Comparison of ENCODE assay signal across 8 cellular contexts in the genomic region with DNA sequence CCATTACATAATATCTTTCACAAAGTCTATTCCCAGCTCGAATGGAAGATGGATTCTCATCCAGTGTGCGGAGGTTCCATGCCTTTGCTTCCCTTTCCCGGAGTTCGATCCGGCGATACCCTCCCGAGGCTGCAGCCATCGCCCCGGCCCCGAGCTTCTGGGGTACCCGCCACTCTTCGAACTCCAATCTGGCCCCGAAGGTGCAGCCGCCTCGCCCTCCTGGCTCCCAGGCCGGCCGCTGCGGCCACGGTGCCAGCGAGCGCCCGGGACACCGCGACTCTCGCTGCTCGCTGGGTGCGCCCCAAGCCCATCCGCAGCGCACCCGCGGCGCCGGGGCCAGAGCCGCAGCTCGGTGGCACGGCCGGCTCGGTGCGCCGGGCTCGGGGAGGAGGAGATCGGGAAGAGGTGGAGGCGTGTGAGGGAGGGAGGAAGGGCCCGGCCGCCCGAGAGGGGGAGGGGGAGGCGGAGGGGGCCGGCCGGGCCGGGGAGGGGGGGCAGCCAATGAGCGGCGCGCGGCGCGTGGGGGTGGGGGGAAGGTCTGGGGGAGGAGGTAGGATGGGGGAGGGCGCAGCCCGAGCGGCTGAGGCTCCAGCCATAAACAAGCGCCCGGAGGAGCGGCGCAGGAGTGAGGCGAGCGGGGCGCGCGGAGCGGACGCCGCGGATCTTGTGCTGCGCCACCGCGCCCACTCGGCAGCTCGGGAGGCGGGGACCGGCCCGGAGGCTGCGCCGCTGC. TPM values are rescaled to one million over a fixed set of nuclear protein-coding genes. Genes with fewer than 3 reads are reported as not detected.
DNase-seq lines count a peak whose midpoint lies in the region; FAIRE-seq and TF ChIP-seq lines count a peak whose summit lies in the region.

A gene with protein sequence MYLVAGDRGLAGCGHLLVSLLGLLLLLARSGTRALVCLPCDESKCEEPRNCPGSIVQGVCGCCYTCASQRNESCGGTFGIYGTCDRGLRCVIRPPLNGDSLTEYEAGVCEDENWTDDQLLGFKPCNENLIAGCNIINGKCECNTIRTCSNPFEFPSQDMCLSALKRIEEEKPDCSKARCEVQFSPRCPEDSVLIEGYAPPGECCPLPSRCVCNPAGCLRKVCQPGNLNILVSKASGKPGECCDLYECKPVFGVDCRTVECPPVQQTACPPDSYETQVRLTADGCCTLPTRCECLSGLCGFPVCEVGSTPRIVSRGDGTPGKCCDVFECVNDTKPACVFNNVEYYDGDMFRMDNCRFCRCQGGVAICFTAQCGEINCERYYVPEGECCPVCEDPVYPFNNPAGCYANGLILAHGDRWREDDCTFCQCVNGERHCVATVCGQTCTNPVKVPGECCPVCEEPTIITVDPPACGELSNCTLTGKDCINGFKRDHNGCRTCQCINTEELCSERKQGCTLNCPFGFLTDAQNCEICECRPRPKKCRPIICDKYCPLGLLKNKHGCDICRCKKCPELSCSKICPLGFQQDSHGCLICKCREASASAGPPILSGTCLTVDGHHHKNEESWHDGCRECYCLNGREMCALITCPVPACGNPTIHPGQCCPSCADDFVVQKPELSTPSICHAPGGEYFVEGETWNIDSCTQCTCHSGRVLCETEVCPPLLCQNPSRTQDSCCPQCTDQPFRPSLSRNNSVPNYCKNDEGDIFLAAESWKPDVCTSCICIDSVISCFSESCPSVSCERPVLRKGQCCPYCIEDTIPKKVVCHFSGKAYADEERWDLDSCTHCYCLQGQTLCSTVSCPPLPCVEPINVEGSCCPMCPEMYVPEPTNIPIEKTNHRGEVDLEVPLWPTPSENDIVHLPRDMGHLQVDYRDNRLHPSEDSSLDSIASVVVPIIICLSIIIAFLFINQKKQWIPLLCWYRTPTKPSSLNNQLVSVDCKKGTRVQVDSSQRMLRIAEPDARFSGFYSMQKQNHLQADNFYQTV (plus strand): TSS at position 622 of the 733 bp plus-strand sequence. CDS start 515 bp downstream, outside the sequence.

- FAIRE-seq in H54 (lab: Jason Lieb, UNC), result no peak

- intact Hi-C loops in activated CD4-positive, alpha-beta T cell treated with anti-CD3 and anti-CD28 coated beads, Interleukin-2, amount 10 ng/mL, durations not matched to agents 24 days and 14 days (cut with micrococcal nuclease), result loop anchor here (1.0 to 10.0 kb wide), 3 partner anchors 48 to 481 kb away; no protein-coding TSS in a partner anchor

- peaks cover 60% of the 10 kb centered on the region for H3K27me3 Mint-ChIP-seq in activated CD4-positive, alpha-beta T cell treated with anti-CD3 and anti-CD28 coated beads, Interleukin-2, amount 10 ng/mL, durations not matched to agents 24 days and 14 days

- H3K36me3 ChIP-seq in MG63, result peaks cover 25% of the 10 kb centered on the region

- peak within 1 kb of the TSS; percentile 61 for H3K27ac Mint-ChIP-seq in activated CD4-positive, alpha-beta T cell treated with anti-CD3 and anti-CD28 coated beads, Interleukin-2, amount 10 ng/mL, durations not matched to agents 24 days and 14 days

- H3K27me3 ChIP-seq in MG63, result no peaks in the 10 kb centered on the region

- H3K36me3 Mint-ChIP-seq in activated CD4-positive, alpha-beta T cell treated with anti-CD3 and anti-CD28 coated beads, Interleukin-2, amount 10 ng/mL, durations not matched to agents 24 days and 14 days (ENCODE audit: low read depth), result no peaks in the 10 kb centered on the region

- H3K4me3 Mint-ChIP-seq in activated CD4-positive, alpha-beta T cell treated with anti-CD3 and anti-CD28 coated beads, Interleukin-2, amount 10 ng/mL, durations not matched to agents 24 days and 14 days, result peak within 1 kb of the TSS; percentile 96

- peak; percentile 83 for DNase-seq in GM10266 (ENCODE audit: extremely low spot score)
- peak; percentile 68 for DNase-seq in H54 (ENCODE audit: insufficient read length, low spot score)
- DNase-seq in MG63, result peak; percentile 89
- peak; percentile 84 for DNase-seq in activated CD4-positive, alpha-beta T cell treated with anti-CD3 and anti-CD28 coated beads, Interleukin-2, amount 10 ng/mL, durations not matched to agents 24 days and 14 days
- DNase-seq in dedifferentiated amniotic fluid mesenchymal stem cell (ENCODE audit: extremely low spot score), result peak; percentile 81
- peak; percentile 95 for DNase-seq in left kidney (ENCODE audit: low read depth, low spot score)
- peak; percentile 46 to 64 for DNase-seq in stimulated activated CD4-positive, alpha-beta T cell treated with anti-CD3 and anti-CD28 coated beads, Interleukin-1b, Interleukin-23, amount 100 ng/mL, for 4 hours (ENCODE audit: low read depth in 2 of 2)
- DNase-seq in NAMALWA (ENCODE audit: low spot score), result no peak

- peaks cover 31% of the 10 kb centered on the region for H3K4me1 Mint-ChIP-seq in activated CD4-positive, alpha-beta T cell treated with anti-CD3 and anti-CD28 coated beads, Interleukin-2, amount 10 ng/mL, durations not matched to agents 24 days and 14 days

- peak; percentile 95 for TF ChIP-seq POLR2A in H54 (IDR thresholded peaks at IDR 0.05; ENCODE audit: low read depth, low read length)

- no peak for TF ChIP-seq CTCF in GM10266 (IDR thresholded peaks at IDR 0.05; ENCODE audit: control insufficient read depth, insufficient read depth, low read depth, missing control alignments)

- no peaks in the 10 kb centered on the region for H3K9me3 ChIP-seq in MG63

- peak within 1 kb of the TSS; percentile 58 for H3K4me3 ChIP-seq in MG63

- no peaks in the 10 kb centered on the region for H3K9me3 Mint-ChIP-seq in activated CD4-positive, alpha-beta T cell treated with anti-CD3 and anti-CD28 coated beads, Interleukin-2, amount 10 ng/mL, durations not matched to agents 24 days and 14 days

RNA-seq across cellular contexts. Expression of the gene that starts here (rescaled TPM):
- total RNA-seq in MG63 (2014; rRNA removed; shearing (Covaris generic); ENCODE audit: low replicate concordance), result 61.0 and 102 TPM in 2 replicates
- total RNA-seq in activated CD4-positive, alpha-beta T cell treated with anti-CD3 and anti-CD28 coated beads, Interleukin-2, amount 10 ng/mL, durations not matched to agents 24 days and 14 days, result 16.8 and 19.0 TPM in 2 replicates
